15 cellular contexts compared by ENCODE assay signal in genomic region chr6:169487579-169488205, GRCh38.
DNase-seq lines count a peak whose midpoint lies in the region; TF ChIP-seq lines count a peak whose summit lies in the region.
"Had no signal": no experiment of that assay in that cellular context is flagged by ENCODE, and none has a peak within 500 bp of the region (broad histone marks: within the 10 kb centered on the region; RNA-seq: fewer than 3 reads in every experiment).

No MANE protein-coding gene starts in this region.

- H2AFZ ChIP-seq in hepatocyte = no peak overlapping the region

- POLR2A ChIA-PET in MCF 10A (lab: Yijun Ruan, JAX) = no interaction called here

- DNase-seq in MCF 10A (ENCODE audit: unreplicated experiment) (peak; percentile 16), breast epithelium (ENCODE audit: low spot score in 2 of 2) (no peak), astrocyte of the cerebellum (ENCODE audit: low read depth) (no peak), hepatocyte (ENCODE audit: low spot score) (no peak), type B pancreatic cell (ENCODE audit: extremely low spot score, unreplicated experiment) (no peak), SIG-M5 treated with dmso at 0.1 percent for 504 hours (lab: John Stamatoyannopoulos, UW; ENCODE audit: unreplicated experiment) (no peak), COLO668 (lab: John Stamatoyannopoulos, UW; ENCODE audit: unreplicated experiment) (no peak)
- no peak for DNase-seq in central memory CD4-positive, alpha-beta T cell
- DNase-seq: activated T-cell treated with anti-CD3 and anti-CD28 coated beads, Interleukin-2, amount 50 U/mL, for 24 hours; body of pancreas; NCI-H2107 had no signal

- no peak overlapping the region for H3K27ac ChIP-seq in breast epithelium
- H3K27ac ChIP-seq in hepatocyte = no peak overlapping the region
- H3K27ac ChIP-seq: body of pancreas, VCaP had no signal

- BruUV-seq in MCF 10A (replicated peaks; lab: Mats Ljungman, UMichigan) = no TSS peak

- H3K4me3 Mint-ChIP-seq in MCF 10A (ENCODE audit: unreplicated experiment) = no peak overlapping the region
- no peak overlapping the region for H3K4me3 Mint-ChIP-seq in type B pancreatic cell
- H3K4me3 Mint-ChIP-seq: activated T-cell treated with anti-CD3 and anti-CD28 coated beads, Interleukin-2, amount 50 U/mL, for 24 hours; B cell had no signal

- no peak overlapping the region for H3K4me3 ChIP-seq in breast epithelium
- no peak overlapping the region for H3K4me3 ChIP-seq in astrocyte of the cerebellum (ENCODE audit: low read depth, low read length)
- H3K4me3 ChIP-seq in hepatocyte = no peak overlapping the region
- H3K4me3 ChIP-seq: body of pancreas, lung had no signal

- H3K9me2 ChIP-seq in hepatocyte (replicated peaks; ENCODE audit: insufficient read depth) = no peaks in the 10 kb centered on the region

- no peak overlapping the region for H3K27ac Mint-ChIP-seq in MCF 10A (ENCODE audit: low read depth, unreplicated experiment)
- no peak overlapping the region for H3K27ac Mint-ChIP-seq in type B pancreatic cell
- H3K27ac Mint-ChIP-seq: activated T-cell treated with anti-CD3 and anti-CD28 coated beads, Interleukin-2, amount 50 U/mL, for 24 hours; B cell; progenitor cell of endocrine pancreas had no signal

- WGBS in hepatocyte (ENCODE audit: low lambda C conversion rate, missing lambda C conversion rate) = 93% methylated on average over 1 of the region's 1 CpG

- no peaks in the 10 kb centered on the region for H3K79me2 ChIP-seq in hepatocyte

- H3K36me3 ChIP-seq in breast epithelium = no peaks in the 10 kb centered on the region
- H3K36me3 ChIP-seq in hepatocyte (replicated peaks; ENCODE audit: insufficient read depth, low read depth) = no peaks in the 10 kb centered on the region

- intact Hi-C loops in MCF 10A (cut with micrococcal nuclease) (loop anchor here (1.0 kb wide), 2 partner anchors 530 to 592 kb away; no protein-coding TSS in a partner anchor), breast epithelium (cut with DNase I; ENCODE audit: low total_unique reads) (no loop called here)

- H3K27me3 Mint-ChIP-seq in MCF 10A (ENCODE audit: insufficient read depth, unreplicated experiment) (no peaks in the 10 kb centered on the region), type B pancreatic cell (no peaks in the 10 kb centered on the region)
- H3K27me3 Mint-ChIP-seq: activated T-cell treated with anti-CD3 and anti-CD28 coated beads, Interleukin-2, amount 50 U/mL, for 24 hours; B cell; progenitor cell of endocrine pancreas had no signal

- TF ChIP-seq POLR2A in breast epithelium (IDR thresholded peaks at IDR 0.05) = no peak

- CTCF ChIA-PET in MCF 10A (lab: Yijun Ruan, JAX) = no interaction called here

- no peaks in the 10 kb centered on the region for H3K4me1 Mint-ChIP-seq in MCF 10A (ENCODE audit: insufficient read depth, unreplicated experiment)
- H3K4me1 Mint-ChIP-seq in type B pancreatic cell (ENCODE audit: unreplicated experiment) = peaks cover 6% of the 10 kb centered on the region
- H3K4me1 Mint-ChIP-seq: B cell had no signal

- H3K27me3 ChIP-seq in breast epithelium (no peaks in the 10 kb centered on the region), hepatocyte (no peaks in the 10 kb centered on the region)
- H3K27me3 ChIP-seq: body of pancreas had no signal

- TF ChIP-seq CTCF in MCF 10A (IDR thresholded peaks at IDR 0.05; ENCODE audit: unreplicated experiment) = no peak
- TF ChIP-seq CTCF in breast epithelium (IDR thresholded peaks at IDR 0.05) = no peak
- TF ChIP-seq CTCF in astrocyte of the cerebellum (IDR thresholded peaks at IDR 0.05; ENCODE audit: low read depth, low read length, missing control alignments) = peak; percentile 14
- TF ChIP-seq CTCF in hepatocyte (IDR thresholded peaks at IDR 0.05; ENCODE audit: poor library complexity) = peak; percentile 22
- TF ChIP-seq CTCF in type B pancreatic cell (conservative IDR thresholded peaks at IDR 0.05) = peak; percentile 45

- in situ Hi-C loops in astrocyte of the cerebellum (cut with HindIII; ENCODE audit: low sequenced_read_pairs) = no loop called here

- H3K36me3 Mint-ChIP-seq in MCF 10A (ENCODE audit: insufficient read depth, unreplicated experiment) = no peaks in the 10 kb centered on the region
- no peaks in the 10 kb centered on the region for H3K36me3 Mint-ChIP-seq in type B pancreatic cell

- no peaks in the 10 kb centered on the region for H3K4me1 ChIP-seq in breast epithelium
- peaks cover 6% of the 10 kb centered on the region for H3K4me1 ChIP-seq in hepatocyte (ENCODE audit: insufficient read depth)
- H3K4me1 ChIP-seq: body of pancreas had no signal

- no peak overlapping the region for H3K4me2 ChIP-seq in hepatocyte

- no peaks in the 10 kb centered on the region for H3K9me3 ChIP-seq in breast epithelium
- peaks cover 6% of the 10 kb centered on the region for H3K9me3 ChIP-seq in hepatocyte (ENCODE audit: low read depth)
- H3K9me3 ChIP-seq: body of pancreas had no signal

- H3K9me3 Mint-ChIP-seq in MCF 10A (ENCODE audit: unreplicated experiment) (peaks cover 18% of the 10 kb centered on the region), type B pancreatic cell (peaks cover 4% of the 10 kb centered on the region)

- H4K20me1 ChIP-seq in hepatocyte (ENCODE audit: insufficient read depth, poor library complexity, severe bottlenecking) = no peaks in the 10 kb centered on the region

Comparison
In these comparisons a context has a peak if more than half of its experiments do, and no peak if none do; other contexts are left out.
1. CTCF ChIP-seq: peak in astrocyte of the cerebellum (single experiment), hepatocyte (single experiment) and type B pancreatic cell (single experiment); none in MCF 10A (single experiment) and breast epithelium (0 of 3).